Comparison of ENCODE assay signal across 13 cellular contexts in the genomic region with DNA sequence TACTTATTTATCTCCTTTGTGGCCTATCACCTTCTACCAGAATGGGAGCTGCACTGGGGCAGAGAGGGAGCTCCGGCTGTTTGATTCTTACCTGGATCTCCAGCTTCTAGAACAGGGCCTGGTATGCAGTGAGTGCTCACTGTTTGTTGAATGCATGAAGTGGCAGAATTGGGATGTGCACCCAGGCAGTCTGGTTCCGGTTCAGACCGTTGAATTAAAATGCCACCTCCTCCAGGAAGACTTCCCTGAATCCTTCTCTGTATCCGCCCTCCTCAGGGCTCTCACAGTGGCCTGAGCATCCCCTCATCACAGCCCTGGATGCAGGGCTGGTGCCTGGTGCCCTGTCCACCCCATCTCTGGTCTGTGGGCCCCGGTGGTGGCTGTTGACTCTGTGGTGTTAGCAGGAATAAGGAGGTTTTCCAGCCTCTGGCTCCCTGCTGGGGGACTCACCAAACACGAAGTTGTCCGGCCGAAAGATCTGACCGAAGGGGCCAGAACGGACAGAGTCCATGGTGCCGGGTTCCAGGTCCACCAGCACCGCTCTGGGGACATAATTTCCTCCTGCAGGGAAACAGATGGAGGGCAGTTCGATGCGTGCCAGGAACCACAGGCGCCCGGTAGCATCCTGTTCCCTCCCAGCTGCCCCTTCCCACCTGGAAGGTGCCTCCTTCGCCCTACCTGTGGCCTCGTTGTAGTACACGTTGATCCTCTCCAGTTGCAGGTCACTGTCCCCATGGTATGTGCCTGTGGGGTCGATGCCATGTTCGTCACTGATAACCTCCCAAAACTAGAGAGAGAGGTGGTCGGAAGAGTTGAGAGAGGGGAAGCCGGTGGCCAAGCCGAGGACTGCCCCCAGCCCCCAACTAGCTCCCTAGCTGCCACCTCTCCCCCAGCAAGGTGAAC. TPM values are rescaled to one million over a fixed set of nuclear protein-coding genes. Genes with fewer than 3 reads are reported as not detected.
DNase-seq lines count a peak whose midpoint lies in the region; ATAC-seq, FAIRE-seq and TF ChIP-seq lines count a peak whose summit lies in the region.
"Had no signal": no experiment of that assay in that cellular context is flagged by ENCODE, and none has a peak within 500 bp of the region (broad histone marks: within the 10 kb centered on the region; RNA-seq: fewer than 3 reads in every experiment).

No MANE protein-coding gene starts in this region.

- H3K36me3 Mint-ChIP-seq in T-helper 1 cell treated with Interleukin-12 subunit alpha and Interleukin-12 subunit beta and Interleukin-4 antibody, amounts not matched to agents 30 μg/mL and 1 μg/mL, for 36 hours (ENCODE audit: low read depth), result no peaks in the 10 kb centered on the region

- no peak overlapping the region for H2BK120ac ChIP-seq in H1 (replicated peaks; ENCODE audit: low read depth, low read length)
- H2BK120ac ChIP-seq in trophoblast cell (ENCODE audit: insufficient read depth, low read length, poor library complexity), result no peak overlapping the region

- H2BK5ac ChIP-seq in H1 (ENCODE audit: low read depth, low read length) (no peak overlapping the region; the same call in 1 of the 2 replicates), trophoblast cell (ENCODE audit: low read depth, low read length, poor library complexity) (no peak overlapping the region)

- H3K27me3 Mint-ChIP-seq in T-helper 1 cell treated with Interleukin-12 subunit alpha and Interleukin-12 subunit beta and Interleukin-4 antibody, amounts not matched to agents 30 μg/mL and 1 μg/mL, for 36 hours (ENCODE audit: low read depth), result peaks cover 23% of the 10 kb centered on the region

- H4K8ac ChIP-seq in H1 (ENCODE audit: extremely low read depth, insufficient read depth, low read length) (no peak overlapping the region; the same call in 1 of the 2 replicates), trophoblast cell (ENCODE audit: low read depth, low read length) (no peak overlapping the region)

- no TSS peak for BruUV-seq in OCI-LY7 (replicated peaks; lab: Mats Ljungman, UMichigan)

- FAIRE-seq in H1 (lab: Jason Lieb, UNC) (no peak), RCC 7860 (lab: Jason Lieb, UNC) (no peak)

- TF ChIP-seq CTCF in OCI-LY7 (conservative IDR thresholded peaks at IDR 0.05; ENCODE audit: low read length) (no peak), H1 (IDR thresholded peaks at IDR 0.05; ENCODE audit: control extremely low read depth in 1 of 3, insufficient read depth in 1 of 3, low read depth in 1 of 3, low read length in 3 of 3) (no peak)

- H3K4me1 Mint-ChIP-seq in T-helper 1 cell treated with Interleukin-12 subunit alpha and Interleukin-12 subunit beta and Interleukin-4 antibody, amounts not matched to agents 30 μg/mL and 1 μg/mL, for 36 hours (ENCODE audit: low read depth), result peaks cover 22% of the 10 kb centered on the region

- no peak overlapping the region for H3K4ac ChIP-seq in H1 (replicated peaks; ENCODE audit: insufficient read length, low read depth, low read length)
- H3K4ac ChIP-seq in trophoblast cell (ENCODE audit: low read depth, low read length), result no peak overlapping the region

- no peak overlapping the region for H2BK20ac ChIP-seq in H1 (ENCODE audit: low read length)

- H3K14ac ChIP-seq in H1 (ENCODE audit: insufficient read length) (no peak overlapping the region), trophoblast cell (ENCODE audit: low read length) (no peak overlapping the region)

- CTCF ChIA-PET in OCI-LY7 (lab: Charles Lee; ENCODE audit: unreplicated experiment), result no interaction called here
- CTCF ChIA-PET in H1 (lab: Charles Lee; ENCODE audit: partially characterized antibody), result interaction anchor here (0.9 to 4.8 kb wide), 3 partner anchors 9 to 268 kb away, joined by 3 to 30 read pairs (median 3); partner anchors contain the start of gene DENND1C

- no peak for TF ChIP-seq EP300 in H1 (IDR thresholded peaks at IDR 0.05; ENCODE audit: borderline replicate concordance in 1 of 2, low read depth in 2 of 2, low read length in 2 of 2)

- H3K4me3 Mint-ChIP-seq in T-helper 1 cell treated with Interleukin-12 subunit alpha and Interleukin-12 subunit beta and Interleukin-4 antibody, amounts not matched to agents 30 μg/mL and 1 μg/mL, for 36 hours, result peak overlapping the region; percentile 74

- H2AK5ac ChIP-seq in H1 (ENCODE audit: low read depth, low read length) (no peak overlapping the region), trophoblast cell (ENCODE audit: low read length) (no peak overlapping the region)

- H3K27ac Mint-ChIP-seq in T-helper 1 cell treated with Interleukin-12 subunit alpha and Interleukin-12 subunit beta and Interleukin-4 antibody, amounts not matched to agents 30 μg/mL and 1 μg/mL, for 36 hours, result no peak overlapping the region

- no peak overlapping the region for H3K56ac ChIP-seq in H1 (replicated peaks; ENCODE audit: insufficient read length, low read depth, low read length)

- H3K9me2 ChIP-seq in OCI-LY7 (ENCODE audit: insufficient read depth, low read length), result no peaks in the 10 kb centered on the region

- POLR2A ChIA-PET in OCI-LY7 (lab: Charles Lee) (interaction anchor here (0.5 to 0.7 kb wide), 2 partner anchors 40 to 100 kb away, joined by 4 to 7 read pairs; no protein-coding TSS in a partner anchor), H1 (lab: Charles Lee; ENCODE audit: partially characterized antibody) (interaction anchor here (1.3 to 2.2 kb wide), 2 partner anchors 10 to 25 kb away, joined by 4 to 7 read pairs; no protein-coding TSS in a partner anchor)

- 70% methylated on average over 23 of the region's 24 CpGs; no CpG with 5 or more reads in 1 of the 2 experiments for WGBS in H1 (ENCODE audit: extremely low coverage in 1 of 2, insufficient coverage in 1 of 2, insufficient read length in 1 of 2, insufficient replicate concordance in 2 of 2, low coverage in 1 of 2, low lambda C conversion rate in 2 of 2, missing lambda C conversion rate in 1 of 2), 2 experiments
- no CpG with 5 or more reads among the region's 24 CpGs for WGBS in trophoblast cell (ENCODE audit: extremely low coverage, insufficient coverage, insufficient read length)

- no peak for DNase-seq in T-helper 1 cell
- no peak for DNase-seq in OCI-LY7 (ENCODE audit: low spot score)
- DNase-seq in H1 (ENCODE audit: low read depth in 1 of 2, low spot score in 2 of 2), result peak in 1 of 2 experiments; percentile 52
- no peak for DNase-seq in trophoblast cell
- no peak for DNase-seq in RCC 7860 (ENCODE audit: low spot score)
- DNase-seq: 8988T, left colon, NCI-H1092 treated with DMSO at 0.1 percent for 48 hours had no signal

- no peak for TF ChIP-seq POLR2A in H1 (IDR thresholded peaks at IDR 0.05; ENCODE audit: control extremely low read depth in 1 of 2, low read depth in 2 of 2, low read length in 2 of 2)

- H3K27ac ChIP-seq in OCI-LY7 (ENCODE audit: low read depth, low read length, poor library complexity, severe bottlenecking) (no peak overlapping the region), H1 (ENCODE audit: low read depth, low read length) (no peak overlapping the region), trophoblast cell (ENCODE audit: low read depth, low read length) (no peak overlapping the region)
- H3K27ac ChIP-seq: RWPE1, thoracic aorta had no signal

- no peak overlapping the region for H3K23ac ChIP-seq in H1 (ENCODE audit: insufficient read length)
- H3K23ac ChIP-seq in trophoblast cell (ENCODE audit: low read length), result no peak overlapping the region

- H3K9ac ChIP-seq in H1 (replicated peaks in 1 of 4; ENCODE audit: extremely low read depth in 1 of 4, low read depth in 3 of 4, low read length in 3 of 4) (no peak overlapping the region), trophoblast cell (ENCODE audit: low read length) (no peak overlapping the region)

- no peaks in the 10 kb centered on the region for H3K9me3 Mint-ChIP-seq in T-helper 1 cell treated with Interleukin-12 subunit alpha and Interleukin-12 subunit beta and Interleukin-4 antibody, amounts not matched to agents 30 μg/mL and 1 μg/mL, for 36 hours

- H3K27me3 ChIP-seq in H1 (replicated peaks in 1 of 4; ENCODE audit: control insufficient read depth in 3 of 4, extremely low read depth in 1 of 4, insufficient read depth in 3 of 4, low read length in 3 of 4) (peaks cover 0 to 8% (median 7%) of the 10 kb centered on the region in 4 experiments; a peak in 4 of 7 replicates), trophoblast cell (ENCODE audit: insufficient read depth, low read length) (peaks cover 20% of the 10 kb centered on the region)

- H2BK12ac ChIP-seq in H1 (ENCODE audit: low read depth, low read length) (peak overlapping the region; percentile 71; the same call in 1 of the 2 replicates), trophoblast cell (ENCODE audit: low read length) (no peak overlapping the region)

- no peak overlapping the region for H4K5ac ChIP-seq in H1 (ENCODE audit: insufficient read length, low read depth, low read length)

- H3K18ac ChIP-seq in H1 (ENCODE audit: extremely low read depth, low read length) (no peak overlapping the region; the same call in 1 of the 2 replicates), trophoblast cell (ENCODE audit: low read length) (no peak overlapping the region)

- peak overlapping the region; percentile 74 for H3K4me3 ChIP-seq in OCI-LY7 (ENCODE audit: low read depth, low read length, poor library complexity, severe bottlenecking)
- H3K4me3 ChIP-seq in H1 (ENCODE audit: extremely low read depth in 1 of 4, insufficient read depth in 2 of 4, low read depth in 3 of 4, low read length in 4 of 4), result peak overlapping the region; percentile 44 to 86 (median 59)
- peak overlapping the region; percentile 1 for H3K4me3 ChIP-seq in trophoblast cell (ENCODE audit: low read depth, low read length)

- H3K9me3 ChIP-seq in OCI-LY7 (ENCODE audit: low read length) (no peaks in the 10 kb centered on the region), H1 (ENCODE audit: insufficient read depth in 2 of 2, low read depth in 1 of 2, low read length in 1 of 2) (no peaks in the 10 kb centered on the region), trophoblast cell (ENCODE audit: insufficient read depth, low read depth, low read length) (peaks cover 1% of the 10 kb centered on the region)
- H3K9me3 ChIP-seq: thoracic aorta had no signal

- H4K91ac ChIP-seq in H1 (replicated peaks; ENCODE audit: insufficient read length, low read length), result no peak overlapping the region
- H4K91ac ChIP-seq in trophoblast cell (ENCODE audit: low read depth, low read length), result no peak overlapping the region

- no peak for TF ChIP-seq RAD21 in H1 (IDR thresholded peaks at IDR 0.05 in 1 of 2, conservative IDR thresholded peaks at IDR 0.05 in 1 of 2; ENCODE audit: low read depth in 2 of 2, low read length in 2 of 2)

- H4K20me1 ChIP-seq in OCI-LY7 (ENCODE audit: insufficient read depth, low read length) (no peaks in the 10 kb centered on the region), H1 (replicated peaks in 1 of 2; ENCODE audit: control insufficient read depth in 1 of 2, insufficient read depth in 2 of 2, low read length in 2 of 2) (no peaks in the 10 kb centered on the region)

- H4K12ac ChIP-seq in trophoblast cell (ENCODE audit: low read depth, low read length), result no peak overlapping the region

- peaks cover 10% of the 10 kb centered on the region for H3K23me2 ChIP-seq in H1 (ENCODE audit: low read depth, low read length)

- H3K79me1 ChIP-seq in H1 (ENCODE audit: low read depth, low read length) (no peaks in the 10 kb centered on the region), trophoblast cell (ENCODE audit: low read length) (no peaks in the 10 kb centered on the region)

- no peak for ATAC-seq in HG03432 (IDR thresholded peaks at IDR 0.05; ENCODE audit: unreplicated experiment)
- ATAC-seq in HG02981 (IDR thresholded peaks at IDR 0.05; ENCODE audit: unreplicated experiment), result no peak

- no peak overlapping the region for H2BK15ac ChIP-seq in H1 (ENCODE audit: low read length)

- intact Hi-C loops in OCI-LY7 (cut with micrococcal nuclease; ENCODE audit: unreplicated experiment), result loop anchor here (10.0 kb wide), 1 partner anchor 106 kb away; the partner anchor contains the start of gene GTF2F1

- H2AFZ ChIP-seq in OCI-LY7 (ENCODE audit: low read length), result no peak overlapping the region; the same call in 1 of the 2 replicates
- no peak overlapping the region for H2AFZ ChIP-seq in H1 (ENCODE audit: low read length)
- no peak overlapping the region for H2AFZ ChIP-seq in trophoblast cell (ENCODE audit: insufficient read depth, low read length, poor library complexity)

- H3K79me2 ChIP-seq in OCI-LY7 (ENCODE audit: insufficient read depth, low read depth, low read length) (no peaks in the 10 kb centered on the region), H1 (ENCODE audit: control insufficient read depth in 1 of 2, insufficient read depth in 2 of 2, low read length in 2 of 2) (no peaks in the 10 kb centered on the region), trophoblast cell (ENCODE audit: control insufficient read depth, insufficient read depth, low read length, poor library complexity) (no peaks in the 10 kb centered on the region)

- H3K36me3 ChIP-seq in OCI-LY7 (ENCODE audit: insufficient read depth, low read length), result no peaks in the 10 kb centered on the region
- no peaks in the 10 kb centered on the region for H3K36me3 ChIP-seq in H1 (ENCODE audit: control insufficient read depth in 2 of 4, insufficient read depth in 4 of 4, low read length in 3 of 4)
- no peaks in the 10 kb centered on the region for H3K36me3 ChIP-seq in trophoblast cell (ENCODE audit: control insufficient read depth in 1 of 2, insufficient read depth in 2 of 2, low read length in 2 of 2)
- H3K36me3 ChIP-seq: thoracic aorta had no signal

- H3K4me1 ChIP-seq in OCI-LY7 (ENCODE audit: insufficient read depth, low read length, poor library complexity, severe bottlenecking), result peaks cover 41% of the 10 kb centered on the region
- H3K4me1 ChIP-seq in H1 (replicated peaks in 1 of 4; ENCODE audit: control insufficient read depth in 3 of 4, insufficient read depth in 4 of 4, low read length in 3 of 4), result peaks cover 0 to 10% (median 7%) of the 10 kb centered on the region in 4 experiments; a peak in 5 of 7 replicates
- H3K4me1 ChIP-seq in trophoblast cell (ENCODE audit: control insufficient read depth in 1 of 2, insufficient read depth in 2 of 2, low read length in 2 of 2), result no peaks in the 10 kb centered on the region

- peak overlapping the region; percentile 82 for H3K4me2 ChIP-seq in OCI-LY7 (ENCODE audit: low read length)
- peak overlapping the region; percentile 90 to 91 for H3K4me2 ChIP-seq in H1 (ENCODE audit: insufficient read depth in 1 of 2, low read depth in 2 of 2, low read length in 2 of 2)
- no peak overlapping the region for H3K4me2 ChIP-seq in trophoblast cell (ENCODE audit: low read length)

RNA-seq across cellular contexts. Expression of gene TUBB4A, which starts 1.0 kb away (rescaled TPM):
- 9.7 and 14.4 TPM in 2 replicates for total RNA-seq in OCI-LY7 (2014; rRNA removed; shearing (Covaris generic))
- 12.6 and 16.0 TPM in 2 replicates for total RNA-seq in OCI-LY7 (2022)
- total RNA-seq in H1 (2021; fragmentation: NEBNext Ultra II Directional; extraction: Animal tissue kit (Norgen Biotek cat#: 25700)), result 21.2 and 30.4 TPM in 2 replicates
- 16.8 and 29.9 TPM in 2 replicates for polyA plus RNA-seq in H1 (2011; rRNA removed)
- polyA plus RNA-seq in H1 (2011; cell fraction: cytosol; rRNA removed), result 10.4 TPM
- polyA plus RNA-seq in H1 (2011; cell fraction: nucleus; rRNA removed), result 13.4 TPM
- 29.0 to 42.9 TPM (median 38.1 TPM) in 4 replicates for polyA plus RNA-seq in H1 (2012, experiment 1 of 2)
- polyA plus RNA-seq in H1 (2012, experiment 2 of 2), result 36.9 TPM
- polyA plus RNA-seq in H1 (2013, experiment 1 of 2), result 33.7 TPM
- 32.7 TPM for polyA plus RNA-seq in H1 (2013, experiment 2 of 2)
- 8.9 and 21.0 TPM in 2 replicates for polyA minus RNA-seq in H1 (2011; rRNA and poly(A)+ RNA removed)
- 63.5 TPM for polyA minus RNA-seq in H1 (2011; cell fraction: cytosol; rRNA and poly(A)+ RNA removed)
- polyA minus RNA-seq in H1 (2011; cell fraction: nucleus; rRNA and poly(A)+ RNA removed), result 20.5 TPM
- polyA plus RNA-seq in trophoblast cell (2013), result 0.08 TPM in 1 of 2 replicates, not detected in the other
- total RNA-seq: thoracic aorta had no signal

RNA-seq across cellular contexts. Expression of gene DENND1C, which starts 19.5 kb away (rescaled TPM):
- total RNA-seq in OCI-LY7 (2014; rRNA removed; shearing (Covaris generic)), result 40.9 and 41.8 TPM in 2 replicates
- total RNA-seq in OCI-LY7 (2022), result 68.3 and 76.1 TPM in 2 replicates
- total RNA-seq in H1 (2021; fragmentation: NEBNext Ultra II Directional; extraction: Animal tissue kit (Norgen Biotek cat#: 25700)), result 3.7 and 4.0 TPM in 2 replicates
- 3.6 and 3.9 TPM in 2 replicates for polyA plus RNA-seq in H1 (2011; rRNA removed)
- polyA plus RNA-seq in H1 (2011; cell fraction: cytosol; rRNA removed), result 2.6 TPM
- 3.6 TPM for polyA plus RNA-seq in H1 (2011; cell fraction: nucleus; rRNA removed)
- 19.7 to 29.2 TPM (median 22.4 TPM) in 4 replicates for polyA plus RNA-seq in H1 (2012, experiment 1 of 2)
- polyA plus RNA-seq in H1 (2012, experiment 2 of 2), result 15.8 TPM
- polyA plus RNA-seq in H1 (2013, experiment 1 of 2), result 5.4 TPM
- 5.5 TPM for polyA plus RNA-seq in H1 (2013, experiment 2 of 2)
- polyA minus RNA-seq in H1 (2011; rRNA and poly(A)+ RNA removed), result 0.91 and 1.1 TPM in 2 replicates
- polyA minus RNA-seq in H1 (2011; cell fraction: cytosol; rRNA and poly(A)+ RNA removed), result 1.8 TPM
- 1.6 TPM for polyA minus RNA-seq in H1 (2011; cell fraction: nucleus; rRNA and poly(A)+ RNA removed)
- polyA plus RNA-seq in trophoblast cell (2013), result 0.06 and 0.08 TPM in 2 replicates

RNA-seq across cellular contexts. Expression of gene TNFSF9, which starts 29.7 kb away (rescaled TPM):
- total RNA-seq in OCI-LY7 (2014; rRNA removed; shearing (Covaris generic)), result 18.1 and 22.3 TPM in 2 replicates
- total RNA-seq in OCI-LY7 (2022), result 16.1 and 20.9 TPM in 2 replicates
- 1.7 and 1.8 TPM in 2 replicates for total RNA-seq in H1 (2021; fragmentation: NEBNext Ultra II Directional; extraction: Animal tissue kit (Norgen Biotek cat#: 25700))
- polyA plus RNA-seq in H1 (2011; rRNA removed), result 4.4 TPM in 2 replicates
- polyA plus RNA-seq in H1 (2011; cell fraction: cytosol; rRNA removed), result 2.9 TPM
- 2.6 TPM for polyA plus RNA-seq in H1 (2011; cell fraction: nucleus; rRNA removed)
- 2.6 to 3.2 TPM (median 3.1 TPM) in 4 replicates for polyA plus RNA-seq in H1 (2012, experiment 1 of 2)
- polyA plus RNA-seq in H1 (2012, experiment 2 of 2), result 3.1 TPM
- polyA plus RNA-seq in H1 (2013, experiment 1 of 2), result 8.5 TPM
- polyA plus RNA-seq in H1 (2013, experiment 2 of 2), result 10.1 TPM
- 1.1 and 1.3 TPM in 2 replicates for polyA minus RNA-seq in H1 (2011; rRNA and poly(A)+ RNA removed)
- 3.4 TPM for polyA minus RNA-seq in H1 (2011; cell fraction: cytosol; rRNA and poly(A)+ RNA removed)
- 5.8 TPM for polyA minus RNA-seq in H1 (2011; cell fraction: nucleus; rRNA and poly(A)+ RNA removed)
- 0.70 and 0.87 TPM in 2 replicates for polyA plus RNA-seq in trophoblast cell (2013)

RNA-seq across cellular contexts. Expression of gene CRB3, which starts 37.0 kb away (rescaled TPM):
- 1.2 and 1.5 TPM in 2 replicates for total RNA-seq in OCI-LY7 (2014; rRNA removed; shearing (Covaris generic))
- 2.3 and 2.9 TPM in 2 replicates for total RNA-seq in OCI-LY7 (2022)
- 21.1 and 24.6 TPM in 2 replicates for total RNA-seq in H1 (2021; fragmentation: NEBNext Ultra II Directional; extraction: Animal tissue kit (Norgen Biotek cat#: 25700))
- polyA plus RNA-seq in H1 (2011; rRNA removed), result 24.6 and 33.7 TPM in 2 replicates
- polyA plus RNA-seq in H1 (2011; cell fraction: cytosol; rRNA removed), result 19.3 TPM
- polyA plus RNA-seq in H1 (2011; cell fraction: nucleus; rRNA removed), result 16.0 TPM
- polyA plus RNA-seq in H1 (2012, experiment 1 of 2), result 12.4 to 17.6 TPM (median 16.4 TPM) in 4 replicates
- polyA plus RNA-seq in H1 (2012, experiment 2 of 2), result 18.0 TPM
- 17.0 TPM for polyA plus RNA-seq in H1 (2013, experiment 1 of 2)
- polyA plus RNA-seq in H1 (2013, experiment 2 of 2), result 19.9 TPM
- 6.2 and 6.6 TPM in 2 replicates for polyA minus RNA-seq in H1 (2011; rRNA and poly(A)+ RNA removed)
- polyA minus RNA-seq in H1 (2011; cell fraction: cytosol; rRNA and poly(A)+ RNA removed), result 14.1 TPM
- 9.0 TPM for polyA minus RNA-seq in H1 (2011; cell fraction: nucleus; rRNA and poly(A)+ RNA removed)
- polyA plus RNA-seq in trophoblast cell (2013), result 24.9 and 27.6 TPM in 2 replicates

RNA-seq across cellular contexts. Expression of gene SLC25A23, which starts 41.5 kb away (rescaled TPM):
- total RNA-seq in OCI-LY7 (2014; rRNA removed; shearing (Covaris generic)), result 48.4 and 50.9 TPM in 2 replicates
- total RNA-seq in OCI-LY7 (2022), result 65.5 and 65.7 TPM in 2 replicates
- 48.1 and 54.0 TPM in 2 replicates for total RNA-seq in H1 (2021; fragmentation: NEBNext Ultra II Directional; extraction: Animal tissue kit (Norgen Biotek cat#: 25700))
- polyA plus RNA-seq in H1 (2011; rRNA removed), result 18.0 and 31.5 TPM in 2 replicates
- polyA plus RNA-seq in H1 (2011; cell fraction: cytosol; rRNA removed), result 18.1 TPM
- 23.6 TPM for polyA plus RNA-seq in H1 (2011; cell fraction: nucleus; rRNA removed)
- polyA plus RNA-seq in H1 (2012, experiment 1 of 2), result 45.9 to 52.0 TPM (median 51.1 TPM) in 4 replicates
- polyA plus RNA-seq in H1 (2012, experiment 2 of 2), result 52.2 TPM
- polyA plus RNA-seq in H1 (2013, experiment 1 of 2), result 55.6 TPM
- polyA plus RNA-seq in H1 (2013, experiment 2 of 2), result 57.5 TPM
- polyA minus RNA-seq in H1 (2011; rRNA and poly(A)+ RNA removed), result 11.9 and 19.4 TPM in 2 replicates
- polyA minus RNA-seq in H1 (2011; cell fraction: cytosol; rRNA and poly(A)+ RNA removed), result 33.5 TPM
- polyA minus RNA-seq in H1 (2011; cell fraction: nucleus; rRNA and poly(A)+ RNA removed), result 17.9 TPM
- polyA plus RNA-seq in trophoblast cell (2013), result 33.1 and 33.5 TPM in 2 replicates

Comparison
In these comparisons a context has a peak if more than half of its experiments do, and no peak if none do; other contexts are left out.
1. H3K4me3 ChIP-seq: peak in every context shown above with its lines; median percentile 74 in OCI-LY7; 59 in H1; 1 in trophoblast cell.